Comparison of ENCODE assay signal across 8 cellular contexts in the genomic region with DNA sequence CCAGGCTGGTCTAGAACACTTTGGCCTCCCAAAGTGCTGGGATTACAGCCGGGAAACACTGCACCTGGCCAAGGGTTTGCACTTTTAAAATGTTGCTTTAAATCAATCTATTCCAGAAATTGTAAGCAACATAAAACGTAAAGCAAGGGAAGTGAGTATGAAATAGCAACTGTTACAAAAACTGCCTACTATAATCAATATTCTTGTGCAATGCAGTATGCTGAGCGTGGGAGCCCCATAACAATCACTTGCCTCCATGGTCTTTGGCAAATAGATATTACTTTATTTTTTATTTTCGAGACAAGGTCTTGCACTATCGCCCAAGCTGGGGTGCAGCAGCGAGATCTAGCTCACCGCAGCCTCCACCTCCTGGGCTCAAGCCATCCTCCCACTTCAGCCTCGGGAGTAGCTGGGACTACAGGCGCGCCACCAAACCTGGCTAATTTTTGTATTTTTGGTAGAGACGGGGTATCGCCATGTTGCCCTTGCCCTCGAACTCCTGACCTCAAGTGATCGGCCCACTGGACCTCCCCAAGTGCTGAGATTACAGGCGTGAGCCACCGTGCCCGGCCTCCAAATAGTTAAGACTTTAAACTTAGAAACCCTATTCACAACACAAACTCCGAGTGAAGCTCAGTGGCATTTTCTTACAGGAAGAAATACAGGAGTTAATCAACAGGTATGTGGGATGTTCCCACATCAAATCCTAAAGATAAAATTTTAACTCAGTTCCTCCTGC. TPM values are rescaled to one million over a fixed set of nuclear protein-coding genes. Genes with fewer than 3 reads are reported as not detected.
DNase-seq lines count a peak whose midpoint lies in the region; ATAC-seq and TF ChIP-seq lines count a peak whose summit lies in the region.

No MANE protein-coding gene starts in this region.

- H3K4me3 ChIP-seq in cardiac muscle cell: peak overlapping the region; percentile 72
- peak overlapping the region; percentile 76 for H3K4me3 ChIP-seq in fibroblast of mammary gland (ENCODE audit: control insufficient read depth, low read depth, low read length)
- H3K4me3 ChIP-seq in parathyroid adenoma (ENCODE audit: low read depth, low read length): peak overlapping the region; percentile 93

- H3K36me3 ChIP-seq in cardiac muscle cell (no peaks in the 10 kb centered on the region), parathyroid adenoma (ENCODE audit: control insufficient read depth, insufficient read depth, low read length) (no peaks in the 10 kb centered on the region)

- peak overlapping the region; percentile 23 for H3K9ac ChIP-seq in parathyroid adenoma

- H3K4me2 ChIP-seq in parathyroid adenoma (ENCODE audit: low read length): peak overlapping the region; percentile 82

- peak overlapping the region; percentile 94 for H2AFZ ChIP-seq in parathyroid adenoma

- TF ChIP-seq CTCF in cardiac muscle cell (IDR thresholded peaks at IDR 0.05; ENCODE audit: low read depth, low read length) (no peak), fibroblast of mammary gland (conservative IDR thresholded peaks at IDR 0.05; ENCODE audit: control insufficient read depth, insufficient read depth, low read depth, low read length) (no peak), parathyroid adenoma (IDR thresholded peaks at IDR 0.05) (no peak)

- H3K27ac ChIP-seq in cardiac muscle cell (peak overlapping the region; percentile 99), parathyroid adenoma (peak overlapping the region; percentile 98)

- DNase-seq in cardiac muscle cell (ENCODE audit: low read depth in 1 of 2, low spot score in 1 of 2) (no peak), cardiac septum (ENCODE audit: low spot score) (no peak), fibroblast of mammary gland (ENCODE audit: low read depth) (peak; percentile 5), inferior parietal cortex (ENCODE audit: extremely low spot score) (no peak)
- peak; percentile 3 for DNase-seq in activated CD4-positive, alpha-beta T cell treated with anti-CD3 and anti-CD28 coated beads, Interleukin-2, amount 50 U/mL, for 1 hour

- H3K27me3 ChIP-seq in cardiac muscle cell (no peaks in the 10 kb centered on the region), parathyroid adenoma (ENCODE audit: control insufficient read depth, insufficient read depth, low read length) (no peaks in the 10 kb centered on the region)

- ATAC-seq in HG03135 (IDR thresholded peaks at IDR 0.05; ENCODE audit: unreplicated experiment) (no peak), GM19467 (IDR thresholded peaks at IDR 0.05; ENCODE audit: unreplicated experiment) (no peak)

- no peaks in the 10 kb centered on the region for H3K9me3 ChIP-seq in cardiac muscle cell (ENCODE audit: low read depth)
- H3K9me3 ChIP-seq in parathyroid adenoma (ENCODE audit: control insufficient read depth, low read length): no peaks in the 10 kb centered on the region

- H3K79me2 ChIP-seq in parathyroid adenoma: peaks cover 27% of the 10 kb centered on the region

- H3K4me1 ChIP-seq in cardiac muscle cell (ENCODE audit: low read depth): peaks cover 18% of the 10 kb centered on the region
- peaks cover 10% of the 10 kb centered on the region for H3K4me1 ChIP-seq in parathyroid adenoma

- intact Hi-C loops in cardiac septum (cut with DNase I): loop anchor here (5.0 to 10.0 kb wide), 2 partner anchors 137 to 800 kb away; a partner anchor contains a TSS

RNA-seq across cellular contexts. Expression of a gene that starts 1.2 kb away (rescaled TPM):
- total RNA-seq in cardiac muscle cell (24.9 and 27.7 TPM in 2 replicates), cardiac septum (24.1 TPM)
- 21.9 and 31.8 TPM in 2 replicates for polyA plus RNA-seq in cardiac muscle cell

Comparison
In these comparisons a context has a peak if more than half of its experiments do, and no peak if none do; other contexts are left out.
1. DNase-seq: peak in activated CD4-positive, alpha-beta T cell treated with anti-CD3 and anti-CD28 coated beads, Interleukin-2, amount 50 U/mL, for 1 hour (single experiment) and fibroblast of mammary gland (single experiment); none in cardiac muscle cell (0 of 2), cardiac septum (single experiment) and inferior parietal cortex (single experiment).
2. Peak in every context shown above with its lines, with median percentiles within 50 percentile points of each other: H3K4me3 ChIP-seq.